In the genomic region with DNA sequence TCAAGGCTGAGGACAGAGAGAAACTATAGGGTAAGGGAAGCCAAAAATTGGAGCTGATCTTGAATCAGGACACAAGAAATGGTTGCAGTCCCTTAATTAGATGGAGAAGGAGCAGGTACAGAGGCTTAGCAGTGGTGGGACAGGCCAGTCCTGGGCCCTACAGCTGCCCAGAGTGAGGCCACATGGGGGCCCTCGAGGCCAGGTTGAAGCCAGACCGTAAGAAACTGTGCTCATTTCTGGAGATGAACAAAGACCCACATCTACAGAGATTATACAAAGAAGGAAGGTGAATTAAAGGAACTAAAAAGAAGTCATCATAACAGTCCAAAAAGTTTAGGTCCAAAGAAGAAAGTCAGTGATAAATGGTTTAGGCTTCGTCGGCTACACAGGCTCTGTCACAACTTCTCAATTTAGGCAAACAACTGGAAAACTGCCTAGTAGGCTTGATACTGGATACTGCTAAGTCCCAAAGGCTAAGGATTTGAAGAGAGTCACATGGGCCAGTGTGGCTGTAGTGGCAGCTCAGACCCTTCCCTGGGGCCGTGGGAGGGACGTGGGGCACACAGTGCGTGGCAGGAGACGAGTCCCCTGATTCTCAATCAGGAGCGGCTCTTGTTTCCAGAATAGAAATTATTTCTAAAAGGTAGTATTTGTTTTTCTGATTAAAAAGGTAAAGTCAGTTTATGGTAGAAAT, we compare ENCODE assay signal across 18 cellular contexts. TPM values are rescaled to one million over a fixed set of nuclear protein-coding genes. Genes with fewer than 3 reads are reported as not detected.
A peak's percentile ranks its signal among the peaks of the same experiment; 100 is the strongest.
DNase-seq lines count a peak whose midpoint lies in the region; ATAC-seq and TF ChIP-seq lines count a peak whose summit lies in the region.
"Had no signal": no experiment of that assay in that cellular context is flagged by ENCODE, and none has a peak within 500 bp of the region (broad histone marks: within the 10 kb centered on the region; RNA-seq: fewer than 3 reads in every experiment).

No MANE protein-coding gene starts in this region.

- no peak overlapping the region for H4K8ac ChIP-seq in mesenchymal stem cell (ENCODE audit: low read length)

- intact Hi-C loops in activated T-helper 2 cell treated with anti-CD3 and anti-CD28 coated beads, Interferon-gamma antibody, Interleukin-2, Interleukin-4, amounts not matched to agents 10 μg/mL and 5 μg/mL and 100 μg/mL, durations not matched to agents 14 hours and 24 hours and 36 hours (cut with micrococcal nuclease) = no loop called here

- no peak overlapping the region for H3K4ac ChIP-seq in mesenchymal stem cell (ENCODE audit: low read depth in 1 of 2, low read length in 2 of 2)

- H3K27me3 ChIP-seq in BLaER1 (no peaks in the 10 kb centered on the region), mesenchymal stem cell (ENCODE audit: control insufficient read depth in 1 of 2, insufficient read depth in 1 of 2, low read length in 2 of 2) (peaks cover 17 to 37% of the 10 kb centered on the region in 2 experiments)
- H3K27me3 ChIP-seq: hepatocyte, sigmoid colon had no signal

- no peak overlapping the region for H2AK5ac ChIP-seq in mesenchymal stem cell (ENCODE audit: low read length, severe bottlenecking)

- H3K27ac ChIP-seq in BLaER1 = no peak overlapping the region
- no peak overlapping the region for H3K27ac ChIP-seq in mesenchymal stem cell (ENCODE audit: low read length, poor library complexity, severe bottlenecking)
- H3K27ac ChIP-seq: esophagus squamous epithelium, hepatocyte, sigmoid colon had no signal

- H3K4me1 Mint-ChIP-seq in activated T-helper 2 cell treated with anti-CD3 and anti-CD28 coated beads, Interferon-gamma antibody, Interleukin-2, Interleukin-4, amounts not matched to agents 10 μg/mL and 5 μg/mL and 100 μg/mL, durations not matched to agents 14 hours and 24 hours and 36 hours (ENCODE audit: low read depth) = no peaks in the 10 kb centered on the region

- H2BK15ac ChIP-seq in mesenchymal stem cell (ENCODE audit: low read depth, poor library complexity, severe bottlenecking) = no peak overlapping the region

- peak overlapping the region; percentile 31 for H2AFZ ChIP-seq in mesenchymal stem cell (ENCODE audit: low read depth, low read length)
- H2AFZ ChIP-seq: hepatocyte had no signal

- H3K18ac ChIP-seq in mesenchymal stem cell (ENCODE audit: low read depth in 1 of 2, low read length in 2 of 2) = no peak overlapping the region

- H3K27me3 Mint-ChIP-seq in activated T-helper 2 cell treated with anti-CD3 and anti-CD28 coated beads, Interferon-gamma antibody, Interleukin-2, Interleukin-4, amounts not matched to agents 10 μg/mL and 5 μg/mL and 100 μg/mL, durations not matched to agents 14 hours and 24 hours and 36 hours (ENCODE audit: low read depth) = peaks cover 4% of the 10 kb centered on the region

- H3K9ac ChIP-seq in BLaER1 (no peak overlapping the region), mesenchymal stem cell (ENCODE audit: low read length) (no peak overlapping the region)

- DNase-seq in HuH-7 (ENCODE audit: low spot score) (peak; percentile 50), choroid plexus epithelial cell (ENCODE audit: low read depth) (peak; percentile 6), mesenchymal stem cell (no peak), CD1c-positive myeloid dendritic cell (ENCODE audit: extremely low spot score) (no peak), activated gamma-delta T cell treated with Interleukin-2 at 50 U/mL for 16 hours (no peak)
- DNase-seq in activated T-helper 2 cell treated with anti-CD3 and anti-CD28 coated beads, Interferon-gamma antibody, Interleukin-2, Interleukin-4, amounts not matched to agents 10 μg/mL and 5 μg/mL and 100 μg/mL, durations not matched to agents 14 hours and 24 hours and 36 hours (ENCODE audit: low spot score) = no peak
- DNase-seq: activated CD4-positive, alpha-beta T cell treated with anti-CD3 and anti-CD28 coated beads, Interleukin-2, amount 50 U/mL, for 4 hours; activated naive CD4-positive, alpha-beta T cell treated with anti-CD3 and anti-CD28 coated beads, Interleukin-2, amount 50 U/mL, for 16 hours; esophagus squamous epithelium; NCI-H1105 treated with DMSO at 0.1 percent for 48 hours; NCI-H774; occipital lobe; sigmoid colon had no signal

- H3K27ac Mint-ChIP-seq in activated T-helper 2 cell treated with anti-CD3 and anti-CD28 coated beads, Interferon-gamma antibody, Interleukin-2, Interleukin-4, amounts not matched to agents 10 μg/mL and 5 μg/mL and 100 μg/mL, durations not matched to agents 14 hours and 24 hours and 36 hours = no peak overlapping the region

- H3K79me1 ChIP-seq in mesenchymal stem cell (replicated peaks; ENCODE audit: low read length, poor library complexity, severe bottlenecking) = no peaks in the 10 kb centered on the region

- H3K4me3 ChIP-seq in BLaER1 = no peak overlapping the region
- no peak overlapping the region for H3K4me3 ChIP-seq in choroid plexus epithelial cell (ENCODE audit: low read depth, low read length)
- H3K4me3 ChIP-seq in mesenchymal stem cell (ENCODE audit: insufficient read depth in 1 of 2, low read depth in 1 of 2, low read length in 2 of 2) = no peak overlapping the region
- H3K4me3 ChIP-seq: esophagus squamous epithelium, hepatocyte, sigmoid colon had no signal

- TF ChIP-seq CTCF in choroid plexus epithelial cell (conservative IDR thresholded peaks at IDR 0.05; ENCODE audit: low read depth, low read length) = no peak

- H3K9me3 ChIP-seq in BLaER1 = no peaks in the 10 kb centered on the region
- H3K9me3 ChIP-seq in mesenchymal stem cell (ENCODE audit: control insufficient read depth, low read length) = no peaks in the 10 kb centered on the region
- H3K9me3 ChIP-seq: esophagus squamous epithelium, sigmoid colon had no signal

- H2BK12ac ChIP-seq in mesenchymal stem cell (ENCODE audit: low read length in 2 of 2) = no peak overlapping the region

- H3K14ac ChIP-seq in mesenchymal stem cell (ENCODE audit: low read length in 2 of 2) = no peak overlapping the region

- H3K4me2 ChIP-seq in BLaER1 (peak overlapping the region; percentile 24; the same call in 1 of the 2 replicates), mesenchymal stem cell (ENCODE audit: low read length, poor library complexity, severe bottlenecking) (no peak overlapping the region)
- H3K4me2 ChIP-seq: hepatocyte had no signal

- H2BK120ac ChIP-seq in mesenchymal stem cell (ENCODE audit: low read depth, low read length) = no peak overlapping the region

- H3K4me1 ChIP-seq in BLaER1 (peaks cover 8% of the 10 kb centered on the region; the same call in 1 of the 2 replicates), mesenchymal stem cell (ENCODE audit: control insufficient read depth, insufficient read depth, low read depth, low read length) (peaks cover 1% of the 10 kb centered on the region)
- H3K4me1 ChIP-seq: sigmoid colon had no signal

- no peaks in the 10 kb centered on the region for H3K36me3 Mint-ChIP-seq in activated T-helper 2 cell treated with anti-CD3 and anti-CD28 coated beads, Interferon-gamma antibody, Interleukin-2, Interleukin-4, amounts not matched to agents 10 μg/mL and 5 μg/mL and 100 μg/mL, durations not matched to agents 14 hours and 24 hours and 36 hours (ENCODE audit: low read depth)

- H3K9me3 Mint-ChIP-seq in activated T-helper 2 cell treated with anti-CD3 and anti-CD28 coated beads, Interferon-gamma antibody, Interleukin-2, Interleukin-4, amounts not matched to agents 10 μg/mL and 5 μg/mL and 100 μg/mL, durations not matched to agents 14 hours and 24 hours and 36 hours = peaks cover 8% of the 10 kb centered on the region

- no peak overlapping the region for H2BK5ac ChIP-seq in mesenchymal stem cell (ENCODE audit: low read depth, low read length, poor library complexity, severe bottlenecking)

- no peaks in the 10 kb centered on the region for H4K20me1 ChIP-seq in BLaER1

- no peak overlapping the region for H4K91ac ChIP-seq in mesenchymal stem cell (ENCODE audit: low read length)

- H3K36me3 ChIP-seq in BLaER1 (no peaks in the 10 kb centered on the region), mesenchymal stem cell (ENCODE audit: control insufficient read depth in 1 of 2, insufficient read depth in 2 of 2, low read depth in 1 of 2, low read length in 2 of 2) (no peaks in the 10 kb centered on the region)
- H3K36me3 ChIP-seq: esophagus squamous epithelium, sigmoid colon had no signal

- WGBS in mesenchymal stem cell = 97% methylated on average over 7 of the region's 9 CpGs

- ATAC-seq in GM19397 (IDR thresholded peaks at IDR 0.05; ENCODE audit: unreplicated experiment) = no peak

- no peak overlapping the region for H3K23ac ChIP-seq in mesenchymal stem cell (ENCODE audit: low read length in 2 of 2)

- no peak overlapping the region for H3K4me3 Mint-ChIP-seq in activated T-helper 2 cell treated with anti-CD3 and anti-CD28 coated beads, Interferon-gamma antibody, Interleukin-2, Interleukin-4, amounts not matched to agents 10 μg/mL and 5 μg/mL and 100 μg/mL, durations not matched to agents 14 hours and 24 hours and 36 hours (ENCODE audit: low read depth)

RNA-seq across cellular contexts. Expression of a gene that starts 50.4 kb away (rescaled TPM):
- 0.01 TPM for polyA plus RNA-seq in mesenchymal stem cell (2013, experiment 1 of 2)
- not detected for polyA plus RNA-seq in mesenchymal stem cell (2013, experiment 2 of 2)
- total RNA-seq in activated T-helper 2 cell treated with anti-CD3 and anti-CD28 coated beads, Interferon-gamma antibody, Interleukin-2, Interleukin-4, amounts not matched to agents 10 μg/mL and 5 μg/mL and 100 μg/mL, durations not matched to agents 14 hours and 24 hours and 36 hours = not detected in 2 replicates
- total RNA-seq: dermis microvascular lymphatic vessel endothelial cell, RPMI7951 had no signal
- polyA plus RNA-seq: hepatocyte had no signal

Comparison
In these comparisons a context has a peak if more than half of its experiments do, and no peak if none do; other contexts are left out.
1. DNase-seq: peak in HuH-7 (single experiment) and choroid plexus epithelial cell (single experiment); none in mesenchymal stem cell (single experiment), CD1c-positive myeloid dendritic cell (single experiment), activated T-helper 2 cell treated with anti-CD3 and anti-CD28 coated beads, Interferon-gamma antibody, Interleukin-2, Interleukin-4, amounts not matched to agents 10 μg/mL and 5 μg/mL and 100 μg/mL, durations not matched to agents 14 hours and 24 hours and 36 hours (single experiment) and activated gamma-delta T cell treated with Interleukin-2 at 50 U/mL for 16 hours (single experiment).